ENCODE assay signal across 8 cellular contexts in the genomic region with DNA sequence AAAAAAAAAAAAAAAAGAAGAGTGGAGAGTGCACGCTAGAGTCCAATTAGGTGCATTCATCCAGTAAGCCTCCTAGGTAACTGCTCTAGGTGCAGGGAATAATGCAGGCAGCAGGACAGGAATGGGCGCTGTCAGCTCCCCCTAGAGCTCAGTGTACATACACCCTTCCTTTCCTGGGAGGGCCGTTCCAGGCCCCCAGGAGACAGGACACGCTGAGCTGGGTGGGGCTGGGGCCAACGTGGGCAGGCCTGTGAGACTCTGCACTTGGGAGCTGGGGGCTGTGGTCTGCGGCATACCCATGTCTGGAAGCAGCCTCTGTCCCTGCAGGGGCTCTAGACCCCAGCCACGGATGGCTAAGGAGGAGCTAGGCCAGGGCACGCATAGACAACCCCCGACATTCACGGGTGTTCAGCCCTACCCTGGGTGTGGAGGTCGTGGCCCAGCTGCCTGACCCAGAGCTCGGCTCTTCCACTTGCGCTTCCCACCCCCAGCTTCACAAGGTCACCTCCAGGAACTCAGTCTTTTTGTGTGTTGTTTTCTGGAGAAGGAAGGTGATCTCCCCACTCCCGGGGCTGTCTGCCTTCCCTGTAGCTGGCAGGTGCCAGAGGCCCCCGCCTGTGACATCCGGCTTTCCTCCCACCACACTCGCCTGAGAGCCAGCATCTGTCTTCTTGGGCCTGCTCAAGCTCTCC.
DNase-seq lines count a peak whose midpoint lies in the region; ATAC-seq lines count a peak whose summit lies in the region.

No MANE protein-coding gene starts in this region.

- peak overlapping the region; percentile 99 for H3K9ac ChIP-seq in NT2/D1 (ENCODE audit: insufficient read length, low read depth)
- H3K9ac ChIP-seq in mucosa of stomach (ENCODE audit: low read length), result peak overlapping the region; percentile 76

- peak overlapping the region; percentile 75 for H3K4me3 ChIP-seq in HAP-1
- H3K4me3 ChIP-seq in NT2/D1 (ENCODE audit: insufficient read length, low read depth), result peak overlapping the region; percentile 88
- peak overlapping the region; percentile 56 for H3K4me3 ChIP-seq in mucosa of stomach (ENCODE audit: low read length)

- in situ Hi-C loops in HAP-1 (cut with MboI; ENCODE audit: low sequenced_read_pairs), result no loop called here

- H3K27me3 ChIP-seq in HAP-1 (ENCODE audit: low read depth) (no peaks in the 10 kb centered on the region), NT2/D1 (ENCODE audit: insufficient read depth, insufficient read length) (no peaks in the 10 kb centered on the region), mucosa of stomach (ENCODE audit: control insufficient read depth, insufficient read depth, low read length) (peaks cover 17% of the 10 kb centered on the region)

- H3K4me1 ChIP-seq in HAP-1, result peaks cover 23% of the 10 kb centered on the region
- H3K4me1 ChIP-seq in NT2/D1 (ENCODE audit: insufficient read depth, insufficient read length), result peaks cover 41% of the 10 kb centered on the region
- peaks cover 40% of the 10 kb centered on the region for H3K4me1 ChIP-seq in mucosa of stomach (ENCODE audit: control insufficient read depth, insufficient read depth, low read length)

- peak overlapping the region; percentile 89 for H3K27ac ChIP-seq in caudate nucleus (ENCODE audit: low read depth, low read length)

- DNase-seq in NCI-H1092 treated with DMSO at 0.1 percent for 48 hours (lab: John Stamatoyannopoulos, UW), result peak; percentile 63
- no peak for DNase-seq in NCI-H1092 (lab: John Stamatoyannopoulos, UW)
- peak; percentile 64 to 73 for DNase-seq in HAP-1 (ENCODE audit: low spot score in 2 of 2)
- DNase-seq in NT2/D1 (ENCODE audit: low read depth, low spot score), result no peak
- peak in 16 of 61 donors; percentile 19 to 76 (median 56) for DNase-seq in caudate nucleus (lab: John Stamatoyannopoulos, UW)
- no peak for DNase-seq in GM19240 (ENCODE audit: insufficient read length, low spot score)

- peaks cover 20% of the 10 kb centered on the region for H3K36me3 ChIP-seq in HAP-1 (replicated peaks)
- peaks cover 14% of the 10 kb centered on the region for H3K36me3 ChIP-seq in NT2/D1 (ENCODE audit: insufficient read depth, insufficient read length, low read length)
- no peaks in the 10 kb centered on the region for H3K36me3 ChIP-seq in mucosa of stomach (ENCODE audit: control insufficient read depth, insufficient read depth, low read length)

- H3K9me3 ChIP-seq in HAP-1 (no peaks in the 10 kb centered on the region), NT2/D1 (ENCODE audit: insufficient read depth, low read length) (no peaks in the 10 kb centered on the region; the same call in 1 of the 2 replicates), mucosa of stomach (ENCODE audit: control insufficient read depth, low read length) (no peaks in the 10 kb centered on the region)

- ATAC-seq in GM18498 (IDR thresholded peaks at IDR 0.05; ENCODE audit: unreplicated experiment), result no peak

Comparison
In these comparisons a context has a peak if more than half of its experiments do, and no peak if none do; other contexts are left out.
1. DNase-seq: peak in NCI-H1092 treated with DMSO at 0.1 percent for 48 hours (single experiment) and HAP-1 (2 of 2); none in NCI-H1092 (single experiment), NT2/D1 (single experiment) and GM19240 (single experiment).
2. Peak in every context shown above with its lines, with median percentiles within 50 percentile points of each other: H3K4me3 ChIP-seq.